In the genomic region with DNA sequence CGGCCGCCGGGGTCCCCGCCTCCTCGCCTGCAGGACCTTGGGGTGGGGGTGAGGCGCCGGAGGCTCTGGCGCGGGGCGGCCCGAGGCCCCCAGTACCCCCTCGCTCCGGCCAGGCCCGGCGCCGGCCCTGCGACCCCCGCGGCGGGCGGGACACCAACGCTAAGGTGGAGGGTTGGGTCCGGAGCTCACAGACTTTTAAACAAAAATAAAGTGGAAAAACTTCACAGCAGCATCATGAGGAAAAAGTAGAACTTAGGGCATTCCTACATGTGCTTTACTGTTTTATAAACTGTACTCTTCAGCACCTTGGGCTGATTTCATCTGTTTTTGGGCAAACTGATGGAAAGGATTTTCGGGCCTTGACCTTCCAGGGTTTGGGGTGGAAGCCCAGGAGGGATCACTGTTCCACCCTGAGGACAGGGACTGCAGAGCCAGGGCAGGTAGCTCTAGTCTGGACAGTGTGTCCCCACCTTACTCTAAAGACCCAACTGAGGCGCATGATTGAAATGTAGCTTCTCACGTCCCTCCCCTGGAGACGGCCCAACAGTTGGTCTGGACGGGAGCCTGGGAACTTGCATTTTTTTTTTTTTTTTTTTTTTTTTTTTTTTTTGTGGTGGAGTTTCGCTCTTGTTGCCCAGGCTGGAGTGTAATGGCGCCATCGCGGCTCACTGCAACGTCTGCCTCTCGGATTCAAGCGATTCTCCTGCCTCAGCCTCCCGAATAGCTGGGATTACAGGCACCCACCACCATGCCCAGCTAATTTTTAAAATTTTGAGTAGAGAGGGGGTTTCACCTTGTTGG, we compare ENCODE assay signal across 6 cellular contexts. TPM values are rescaled to one million over a fixed set of nuclear protein-coding genes. Genes with fewer than 3 reads are reported as not detected.
DNase-seq lines count a peak whose midpoint lies in the region; ATAC-seq and TF ChIP-seq lines count a peak whose summit lies in the region.

No MANE protein-coding gene starts in this region.

- no peaks in the 10 kb centered on the region for H3K9me3 ChIP-seq in osteoblast (ENCODE audit: low read depth, low read length)

- H3K36me3 ChIP-seq in osteoblast (ENCODE audit: insufficient read depth, low read length) = peaks cover 7% of the 10 kb centered on the region

- peaks cover 14% of the 10 kb centered on the region for H4K20me1 ChIP-seq in osteoblast (ENCODE audit: insufficient read depth, low read length)

- no peaks in the 10 kb centered on the region for H3K4me1 ChIP-seq in osteoblast (ENCODE audit: insufficient read depth, low read length)

- H3K79me2 ChIP-seq in osteoblast (ENCODE audit: insufficient read depth, low read length) = peaks cover 46% of the 10 kb centered on the region

- peaks cover 23% of the 10 kb centered on the region for H3K36me3 Mint-ChIP-seq in central memory CD8-positive, alpha-beta T cell (ENCODE audit: insufficient read depth)

- peak overlapping the region; percentile 42 for H3K27ac Mint-ChIP-seq in central memory CD8-positive, alpha-beta T cell (ENCODE audit: low read depth)

- H2AFZ ChIP-seq in osteoblast (ENCODE audit: low read length) = peak overlapping the region; percentile 71

- no peaks in the 10 kb centered on the region for H3K27me3 Mint-ChIP-seq in central memory CD8-positive, alpha-beta T cell

- no peak for DNase-seq in Jurkat, Clone E6-1 (ENCODE audit: low read depth, low spot score)
- DNase-seq in central memory CD8-positive, alpha-beta T cell (ENCODE audit: low spot score in 2 of 2) = no peak
- DNase-seq in osteoblast (ENCODE audit: insufficient read length, low spot score, missing footprints) = no peak
- no peak for DNase-seq in GM19240 (ENCODE audit: insufficient read length, low spot score)
- no peak for DNase-seq in HuH-7 (ENCODE audit: low spot score)

- H3K4me3 Mint-ChIP-seq in central memory CD8-positive, alpha-beta T cell = peak overlapping the region; percentile 77

- peaks cover 32% of the 10 kb centered on the region for H3K4me1 Mint-ChIP-seq in central memory CD8-positive, alpha-beta T cell

- H3K4me2 ChIP-seq in osteoblast (ENCODE audit: insufficient read depth, low read length) = peak overlapping the region; percentile 84

- no peak overlapping the region for H3K27ac ChIP-seq in osteoblast (ENCODE audit: low read depth, low read length)

- no peak for TF ChIP-seq CTCF in osteoblast (IDR thresholded peaks at IDR 0.05; ENCODE audit: extremely low read depth, low read depth, low read length)

- peak overlapping the region; percentile 98 for H3K4me3 ChIP-seq in Jurkat, Clone E6-1 (ENCODE audit: low read length)
- peak overlapping the region; percentile 70 for H3K4me3 ChIP-seq in osteoblast (ENCODE audit: insufficient read depth, low read length)

- no peaks in the 10 kb centered on the region for H3K27me3 ChIP-seq in osteoblast (ENCODE audit: insufficient read depth, low read length)

- peak; percentile 4 for ATAC-seq in GM18502 (IDR thresholded peaks at IDR 0.05; ENCODE audit: poor library complexity, unreplicated experiment)
- ATAC-seq in central memory CD8-positive, alpha-beta T cell (replicated peaks; ENCODE audit: extremely low read depth, poor library complexity, severe bottlenecking) = no peak

- H3K9me3 Mint-ChIP-seq in central memory CD8-positive, alpha-beta T cell = no peaks in the 10 kb centered on the region

RNA-seq across cellular contexts. Expression of a gene that starts 0.7 kb away (rescaled TPM):
- 134 TPM for polyA plus RNA-seq in Jurkat, Clone E6-1 (2012; ENCODE audit: insufficient read depth, insufficient read length)
- total RNA-seq in osteoblast = 41.3 and 46.7 TPM in 2 replicates

RNA-seq across cellular contexts. Expression of a gene that starts 25.3 kb away (rescaled TPM):
- polyA plus RNA-seq in Jurkat, Clone E6-1 (2012; ENCODE audit: insufficient read depth, insufficient read length) = not detected
- 223 and 264 TPM in 2 replicates for total RNA-seq in osteoblast

RNA-seq across cellular contexts. Expression of a gene that starts 37.5 kb away (rescaled TPM):
- 0.33 TPM for polyA plus RNA-seq in Jurkat, Clone E6-1 (2012; ENCODE audit: insufficient read depth, insufficient read length)
- not detected in 2 replicates for total RNA-seq in osteoblast

RNA-seq across cellular contexts. Expression of a gene that starts 50.4 kb away (rescaled TPM):
- polyA plus RNA-seq in Jurkat, Clone E6-1 (2012; ENCODE audit: insufficient read depth, insufficient read length) = 352 TPM
- total RNA-seq in osteoblast = 19.5 and 23.0 TPM in 2 replicates
